10 cellular contexts compared by ENCODE assay signal in the genomic region with DNA sequence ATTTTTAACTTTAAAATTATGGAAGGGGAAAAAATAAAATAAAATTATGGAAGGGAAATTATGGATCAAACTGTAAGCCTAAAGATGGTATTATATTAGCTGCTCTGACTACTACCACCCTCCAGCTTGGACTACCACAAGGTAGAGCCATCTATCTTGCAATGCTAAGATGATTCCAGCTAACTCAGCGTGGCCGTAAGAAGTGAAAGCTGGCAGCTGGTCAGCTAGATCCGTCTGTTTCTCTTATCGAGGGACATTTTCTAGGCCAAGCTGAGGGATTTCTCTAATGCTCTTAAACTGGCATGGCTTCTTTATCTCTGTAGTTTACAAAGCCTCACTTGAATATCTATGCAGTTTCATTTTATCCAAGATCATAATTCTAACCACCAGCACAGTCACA. TPM values are rescaled to one million over a fixed set of nuclear protein-coding genes. Genes with fewer than 3 reads are reported as not detected.
DNase-seq lines count a peak whose midpoint lies in the region; ATAC-seq lines count a peak whose summit lies in the region.
"Had no signal": no experiment of that assay in that cellular context is flagged by ENCODE, and none has a peak within 500 bp of the region (broad histone marks: within the 10 kb centered on the region; RNA-seq: fewer than 3 reads in every experiment).

No MANE protein-coding gene starts in this region.

- no peak overlapping the region for H3K27ac Mint-ChIP-seq in activated T-helper 2 cell treated with anti-CD3 and anti-CD28 coated beads, Interferon-gamma antibody, Interleukin-2, Interleukin-4, amounts not matched to agents 10 μg/mL and 5 μg/mL and 100 μg/mL, durations not matched to agents 14 hours and 24 hours and 36 hours
- H3K27ac Mint-ChIP-seq in activated CD8-positive, alpha-beta T cell treated with anti-CD3 and anti-CD28 coated beads, Interleukin-2, amount 10 ng/mL, durations not matched to agents 7 days and 5 days: no peak overlapping the region

- H3K27me3 Mint-ChIP-seq in activated T-helper 2 cell treated with anti-CD3 and anti-CD28 coated beads, Interferon-gamma antibody, Interleukin-2, Interleukin-4, amounts not matched to agents 10 μg/mL and 5 μg/mL and 100 μg/mL, durations not matched to agents 14 hours and 24 hours and 36 hours (ENCODE audit: low read depth): no peaks in the 10 kb centered on the region
- no peaks in the 10 kb centered on the region for H3K27me3 Mint-ChIP-seq in activated CD8-positive, alpha-beta T cell treated with anti-CD3 and anti-CD28 coated beads, Interleukin-2, amount 10 ng/mL, durations not matched to agents 7 days and 5 days (ENCODE audit: low read depth)

- intact Hi-C loops in activated T-helper 2 cell treated with anti-CD3 and anti-CD28 coated beads, Interferon-gamma antibody, Interleukin-2, Interleukin-4, amounts not matched to agents 10 μg/mL and 5 μg/mL and 100 μg/mL, durations not matched to agents 14 hours and 24 hours and 36 hours (cut with micrococcal nuclease): no loop called here

- H3K4me1 ChIP-seq in stomach smooth muscle (ENCODE audit: control insufficient read depth, insufficient read depth, low read length): no peaks in the 10 kb centered on the region

- DNase-seq in G401 (ENCODE audit: low spot score) (peak; percentile 86), cerebellum (ENCODE audit: low spot score) (peak; percentile 57), kidney glomerular epithelial cell (lab: John Stamatoyannopoulos, UW) (peak; percentile 12), AML-193 (lab: John Stamatoyannopoulos, UW) (no peak)
- no peak for DNase-seq in stimulated activated CD8-positive, alpha-beta memory T cell treated with anti-CD3 and anti-CD28 coated beads, Interleukin-4, amount 100 ng/mL, for 48 hours
- no peak for DNase-seq in activated T-helper 2 cell treated with anti-CD3 and anti-CD28 coated beads, Interferon-gamma antibody, Interleukin-2, Interleukin-4, amounts not matched to agents 10 μg/mL and 5 μg/mL and 100 μg/mL, durations not matched to agents 14 hours and 24 hours and 36 hours (ENCODE audit: low spot score)
- no peak for DNase-seq in activated CD8-positive, alpha-beta T cell treated with anti-CD3 and anti-CD28 coated beads, Interleukin-2, amount 10 ng/mL, durations not matched to agents 7 days and 5 days
- DNase-seq: DMS53 had no signal

- no peaks in the 10 kb centered on the region for H3K9me3 ChIP-seq in stomach smooth muscle (ENCODE audit: control insufficient read depth in 2 of 2, low read length in 2 of 2)

- no peaks in the 10 kb centered on the region for H3K27me3 ChIP-seq in stomach smooth muscle (ENCODE audit: control insufficient read depth in 1 of 2, insufficient read depth in 2 of 2, low read length in 2 of 2)

- in situ Hi-C loops in G401 (cut with HindIII; ENCODE audit: low sequenced_read_pairs): no loop called here

- no peaks in the 10 kb centered on the region for H3K9me3 Mint-ChIP-seq in activated T-helper 2 cell treated with anti-CD3 and anti-CD28 coated beads, Interferon-gamma antibody, Interleukin-2, Interleukin-4, amounts not matched to agents 10 μg/mL and 5 μg/mL and 100 μg/mL, durations not matched to agents 14 hours and 24 hours and 36 hours
- H3K9me3 Mint-ChIP-seq in activated CD8-positive, alpha-beta T cell treated with anti-CD3 and anti-CD28 coated beads, Interleukin-2, amount 10 ng/mL, durations not matched to agents 7 days and 5 days (ENCODE audit: insufficient read depth): no peaks in the 10 kb centered on the region

- CTCF ChIA-PET in activated CD8-positive, alpha-beta T cell treated with anti-CD3 and anti-CD28 coated beads, Interleukin-2, amount 10 ng/mL, durations not matched to agents 7 days and 5 days (lab: Charles Lee): interaction anchor here (1.4 to 6.9 kb wide), 3 partner anchors 8 to 136 kb away, joined by 5 to 49 read pairs (median 30); no protein-coding TSS in a partner anchor

- POLR2A ChIA-PET in activated CD8-positive, alpha-beta T cell treated with anti-CD3 and anti-CD28 coated beads, Interleukin-2, amount 10 ng/mL, durations not matched to agents 7 days and 5 days (lab: Charles Lee): no interaction called here

- peaks cover 29% of the 10 kb centered on the region for H3K36me3 Mint-ChIP-seq in activated T-helper 2 cell treated with anti-CD3 and anti-CD28 coated beads, Interferon-gamma antibody, Interleukin-2, Interleukin-4, amounts not matched to agents 10 μg/mL and 5 μg/mL and 100 μg/mL, durations not matched to agents 14 hours and 24 hours and 36 hours (ENCODE audit: low read depth)
- peaks cover 11% of the 10 kb centered on the region for H3K36me3 Mint-ChIP-seq in activated CD8-positive, alpha-beta T cell treated with anti-CD3 and anti-CD28 coated beads, Interleukin-2, amount 10 ng/mL, durations not matched to agents 7 days and 5 days (ENCODE audit: low read depth)

- ATAC-seq in activated CD8-positive, alpha-beta T cell treated with anti-CD3 and anti-CD28 coated beads, Interleukin-2, amount 10 ng/mL, durations not matched to agents 7 days and 5 days: no peak
- ATAC-seq: HCT116 had no signal

- no peak overlapping the region for H3K4me3 Mint-ChIP-seq in activated T-helper 2 cell treated with anti-CD3 and anti-CD28 coated beads, Interferon-gamma antibody, Interleukin-2, Interleukin-4, amounts not matched to agents 10 μg/mL and 5 μg/mL and 100 μg/mL, durations not matched to agents 14 hours and 24 hours and 36 hours (ENCODE audit: low read depth)
- no peak overlapping the region for H3K4me3 Mint-ChIP-seq in activated CD8-positive, alpha-beta T cell treated with anti-CD3 and anti-CD28 coated beads, Interleukin-2, amount 10 ng/mL, durations not matched to agents 7 days and 5 days

- peak overlapping the region; percentile 42 to 59 for H3K9ac ChIP-seq in stomach smooth muscle (ENCODE audit: low read length in 2 of 2)

- no peak overlapping the region for H3K27ac ChIP-seq in stomach smooth muscle (ENCODE audit: low read length)

- peaks cover 20% of the 10 kb centered on the region for H3K4me1 Mint-ChIP-seq in activated T-helper 2 cell treated with anti-CD3 and anti-CD28 coated beads, Interferon-gamma antibody, Interleukin-2, Interleukin-4, amounts not matched to agents 10 μg/mL and 5 μg/mL and 100 μg/mL, durations not matched to agents 14 hours and 24 hours and 36 hours (ENCODE audit: low read depth)
- H3K4me1 Mint-ChIP-seq in activated CD8-positive, alpha-beta T cell treated with anti-CD3 and anti-CD28 coated beads, Interleukin-2, amount 10 ng/mL, durations not matched to agents 7 days and 5 days (ENCODE audit: low read depth): peaks cover 14% of the 10 kb centered on the region

- peak overlapping the region; percentile 64 to 69 for H3K4me3 ChIP-seq in stomach smooth muscle (ENCODE audit: low read length in 2 of 2)

- peaks cover 0 to under 1% of the 10 kb centered on the region in 2 donors for H3K36me3 ChIP-seq in stomach smooth muscle (ENCODE audit: control insufficient read depth in 2 of 2, insufficient read depth in 2 of 2, low read length in 2 of 2)

RNA-seq across cellular contexts. Expression of a gene that starts 31.5 kb away (rescaled TPM):
- total RNA-seq in G401 (2014; rRNA removed; shearing (Covaris generic)): 0.58 and 0.68 TPM in 2 replicates
- 82.8 TPM for total RNA-seq in cerebellum
- 98.6 and 110 TPM in 2 replicates for total RNA-seq in activated T-helper 2 cell treated with anti-CD3 and anti-CD28 coated beads, Interferon-gamma antibody, Interleukin-2, Interleukin-4, amounts not matched to agents 10 μg/mL and 5 μg/mL and 100 μg/mL, durations not matched to agents 14 hours and 24 hours and 36 hours
- total RNA-seq in activated CD8-positive, alpha-beta T cell treated with anti-CD3 and anti-CD28 coated beads, Interleukin-2, amount 10 ng/mL, durations not matched to agents 7 days and 5 days: 10 to 100 TPM; 26.2 to 28.6 TPM

Comparison
In these comparisons a context has a peak if more than half of its experiments do, and no peak if none do; other contexts are left out.
1. DNase-seq: peak in G401 (single experiment), cerebellum (single experiment) and kidney glomerular epithelial cell (single experiment); none in stimulated activated CD8-positive, alpha-beta memory T cell treated with anti-CD3 and anti-CD28 coated beads, Interleukin-4, amount 100 ng/mL, for 48 hours (single experiment), activated T-helper 2 cell treated with anti-CD3 and anti-CD28 coated beads, Interferon-gamma antibody, Interleukin-2, Interleukin-4, amounts not matched to agents 10 μg/mL and 5 μg/mL and 100 μg/mL, durations not matched to agents 14 hours and 24 hours and 36 hours (single experiment), activated CD8-positive, alpha-beta T cell treated with anti-CD3 and anti-CD28 coated beads, Interleukin-2, amount 10 ng/mL, durations not matched to agents 7 days and 5 days (single experiment) and AML-193 (0 of 2).
2. RNA of a gene that starts 31.5 kb away (total RNA-seq): 98.6 to 110 TPM in activated T-helper 2 cell treated with anti-CD3 and anti-CD28 coated beads, Interferon-gamma antibody, Interleukin-2, Interleukin-4, amounts not matched to agents 10 μg/mL and 5 μg/mL and 100 μg/mL, durations not matched to agents 14 hours and 24 hours and 36 hours, 82.8 TPM in cerebellum (single experiment) and 26.2 to 28.6 TPM in activated CD8-positive, alpha-beta T cell treated with anti-CD3 and anti-CD28 coated beads, Interleukin-2, amount 10 ng/mL, durations not matched to agents 7 days and 5 days; 0.58 to 0.68 TPM in G401; every median in the first group is over 10 times any median in the second.